11 cellular contexts compared by ENCODE assay signal in the genomic region with DNA sequence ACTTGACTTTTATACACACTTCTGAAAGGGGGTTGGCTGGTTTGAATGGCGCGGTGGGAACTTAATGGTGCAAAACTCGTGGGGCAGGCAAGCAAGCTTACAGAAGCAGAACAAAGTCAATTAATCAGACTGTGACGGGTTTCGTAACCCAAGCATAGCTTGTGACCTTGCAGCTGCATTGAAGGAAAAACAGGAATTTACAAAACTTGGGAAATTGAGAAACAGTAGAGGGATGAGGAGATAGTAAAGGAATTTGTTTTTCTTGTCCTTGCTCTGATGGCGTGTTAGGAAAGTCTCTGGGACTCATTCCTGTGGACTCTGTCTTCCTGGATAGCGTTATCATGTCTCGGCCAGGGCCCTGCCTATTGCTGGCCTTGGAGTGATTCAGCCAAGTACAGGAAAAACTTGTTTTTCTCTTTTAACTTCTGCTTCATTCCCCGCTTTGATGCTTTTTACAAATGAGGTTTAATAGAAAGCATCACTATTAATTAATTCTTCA.
DNase-seq lines count a peak whose midpoint lies in the region; ATAC-seq and TF ChIP-seq lines count a peak whose summit lies in the region.
"Had no signal": no experiment of that assay in that cellular context is flagged by ENCODE, and none has a peak within 500 bp of the region (broad histone marks: within the 10 kb centered on the region; RNA-seq: fewer than 3 reads in every experiment).

No MANE protein-coding gene starts in this region.

- no peak overlapping the region for H3K4me3 Mint-ChIP-seq in T-helper 17 cell

- no peak for ATAC-seq in GM21526 (IDR thresholded peaks at IDR 0.05; ENCODE audit: low FRiP score, unreplicated experiment)
- no peak for ATAC-seq in T-helper 17 cell

- no peak overlapping the region for H3K27ac Mint-ChIP-seq in T-helper 17 cell

- TF ChIP-seq CTCF in GM10266 (IDR thresholded peaks at IDR 0.05; ENCODE audit: control insufficient read depth, insufficient read depth, low read depth, missing control alignments): no peak

- peak; percentile 11 for DNase-seq in AG08395 (ENCODE audit: low spot score)
- peak; percentile 87 for DNase-seq in MV-4-11 (lab: John Stamatoyannopoulos, UW)
- peak; percentile 36 for DNase-seq in epidermal melanocyte (ENCODE audit: insufficient read length, low spot score)
- DNase-seq in myocyte (ENCODE audit: low read depth): peak; percentile 95
- no peak for DNase-seq in T-helper 17 cell
- no peak for DNase-seq in GM10266 (ENCODE audit: extremely low spot score)
- no peak for DNase-seq in stimulated activated CD4-positive, alpha-beta T cell treated with anti-CD3 and anti-CD28 coated beads, Interleukin-2, amount 100 ng/mL, for 24 hours
- DNase-seq: effector CD8-positive, alpha-beta T cell; NK-92 treated with Interleukin-12 subunit alpha and Interleukin-12 subunit beta, amount 100 ng/mL, for 24 hours had no signal

- H3K9me3 ChIP-seq in T-helper 17 cell (ENCODE audit: control insufficient read depth, low read length, poor library complexity, severe bottlenecking): no peaks in the 10 kb centered on the region
- H3K9me3 ChIP-seq: BLaER1 had no signal

- H3K4me1 Mint-ChIP-seq in T-helper 17 cell: no peaks in the 10 kb centered on the region

- no peaks in the 10 kb centered on the region for H3K27me3 Mint-ChIP-seq in T-helper 17 cell

- H3K36me3 Mint-ChIP-seq in T-helper 17 cell (ENCODE audit: low read depth): no peaks in the 10 kb centered on the region

Comparison
In these comparisons a context has a peak if more than half of its experiments do, and no peak if none do; other contexts are left out.
1. DNase-seq: peak in AG08395 (single experiment), MV-4-11 (single experiment), epidermal melanocyte (single experiment) and myocyte (single experiment); none in T-helper 17 cell (0 of 3), GM10266 (single experiment) and stimulated activated CD4-positive, alpha-beta T cell treated with anti-CD3 and anti-CD28 coated beads, Interleukin-2, amount 100 ng/mL, for 24 hours (0 of 2).